11 cellular contexts compared by ENCODE assay signal in the genomic region with DNA sequence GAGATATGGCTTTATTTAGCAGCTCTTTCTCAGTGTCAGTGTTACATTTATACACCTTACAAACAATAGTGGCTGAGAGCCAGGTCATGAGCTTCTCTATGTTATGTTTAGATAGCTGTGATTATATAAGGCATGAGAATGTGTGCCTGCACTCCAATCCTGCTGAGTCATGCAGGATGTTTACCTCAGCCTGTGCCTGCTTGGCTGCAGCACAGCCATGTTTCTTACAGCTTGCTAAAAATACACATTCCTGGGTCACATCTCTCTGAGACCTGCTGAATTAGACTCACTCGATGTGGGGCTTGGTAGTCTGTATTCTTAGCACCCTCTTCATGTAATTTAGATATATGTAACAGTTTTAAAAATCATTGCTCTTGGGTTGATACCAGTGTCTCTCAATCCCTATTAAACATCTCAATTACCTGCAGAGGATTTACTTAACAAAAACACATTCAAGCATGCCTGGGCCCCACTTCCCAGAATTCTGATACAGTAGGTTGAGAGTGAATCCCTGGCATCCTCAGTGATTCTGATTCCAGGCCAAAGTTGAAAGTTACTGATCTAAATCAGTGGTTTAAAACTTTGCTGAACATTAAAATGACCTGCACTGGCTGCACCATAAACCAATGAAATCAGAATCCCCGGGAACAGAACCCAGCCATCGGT.
DNase-seq lines count a peak whose midpoint lies in the region; ATAC-seq, FAIRE-seq and TF ChIP-seq lines count a peak whose summit lies in the region.
"Had no signal": no experiment of that assay in that cellular context is flagged by ENCODE, and none has a peak within 500 bp of the region (broad histone marks: within the 10 kb centered on the region; RNA-seq: fewer than 3 reads in every experiment).

No MANE protein-coding gene starts in this region.

- H3K9me1 ChIP-seq in K562 (ENCODE audit: control insufficient read depth, insufficient read depth, low read length), result no peaks in the 10 kb centered on the region

- no peak for TF ChIP-seq POLR2A in K562 (conservative IDR thresholded peaks at IDR 0.05)

- no peak overlapping the region for H3K9ac ChIP-seq in K562 (ENCODE audit: insufficient read depth in 1 of 2, low read depth in 2 of 2, low read length in 2 of 2)

- 0 out of 2 replicates have a peak, but pooled peaks have one; percentile 40 for TF ChIP-seq EP300 in K562 (IDR thresholded peaks at IDR 0.05; ENCODE audit: low read length)

- CTCF ChIA-PET in K562 (lab: Yijun Ruan, JAX; ENCODE audit: low intra/inter-chr PET ratio), result no interaction called here

- no peaks in the 10 kb centered on the region for H3K36me3 ChIP-seq in K562 (ENCODE audit: control insufficient read depth, insufficient read depth, low read length)
- H3K36me3 ChIP-seq: spleen had no signal

- H3K79me2 ChIP-seq in K562 (ENCODE audit: control insufficient read depth, insufficient read depth, low read length), result no peaks in the 10 kb centered on the region

- in situ Hi-C loops in KBM-7 (cut with MboI; ENCODE audit: low pct_unique_long_range_greater_than_20kb, low sequenced_read_pairs), result loop anchor here (25.0 kb wide), 1 partner anchor 685 kb away; no protein-coding TSS in a partner anchor
- in situ Hi-C loops in K562 (cut with MboI), result no loop called here

- FAIRE-seq in K562 (lab: Jason Lieb, UNC), result peak; percentile 57

- no TSS peak for BruUV-seq in K562 (replicated peaks; lab: Mats Ljungman, UMichigan)

- peak; percentile 80 for ATAC-seq in K562
- ATAC-seq: effector memory CD8-positive, alpha-beta T cell had no signal

- H3K27me3 ChIP-seq in K562 (ENCODE audit: control insufficient read depth in 2 of 2, insufficient read depth in 2 of 2, low read length in 2 of 2), result peaks cover 0 to 16% of the 10 kb centered on the region in 2 experiments; a peak in 2 of 5 replicates
- H3K27me3 ChIP-seq: spleen had no signal

- TF ChIP-seq CTCF in K562 (IDR thresholded peaks at IDR 0.05 in 2 of 3, conservative IDR thresholded peaks at IDR 0.05 in 1 of 3; ENCODE audit: insufficient read depth in 2 of 3, low read depth in 1 of 3, low read length in 3 of 3), result no peak

- H4K20me1 ChIP-seq in K562 (replicated peaks; ENCODE audit: control insufficient read depth, insufficient read depth, low read length), result no peaks in the 10 kb centered on the region

- no peak for TF ChIP-seq RAD21 in K562 (CRISPR knock-in tag; conservative IDR thresholded peaks at IDR 0.05 in 1 of 2, IDR thresholded peaks at IDR 0.05 in 1 of 2)

- intact Hi-C loops in K562 (cut with micrococcal nuclease), result no loop called here

- H3K27ac ChIP-seq in K562 (ENCODE audit: extremely low read depth, low read depth, low read length), result no peak overlapping the region
- H3K27ac ChIP-seq: spleen had no signal

- no peak overlapping the region for H3K4me3 ChIP-seq in K562
- H3K4me3 ChIP-seq: spleen had no signal

- DNase-seq in A172 (ENCODE audit: low spot score) (peak; percentile 94), KBM-7 (peak; percentile 4), K562 (ENCODE audit: extremely low read depth in 1 of 4, low spot score in 3 of 4) (peak in 2 of 4 experiments; percentile 28 to 76), kidney glomerular epithelial cell (lab: John Stamatoyannopoulos, UW) (peak; percentile 82), epidermal melanocyte (ENCODE audit: insufficient read length, low spot score) (no peak), NCI-H526 (lab: John Stamatoyannopoulos, UW) (no peak)
- DNase-seq in activated CD8-positive, alpha-beta memory T cell treated with anti-CD3 and anti-CD28 coated beads, Interleukin-2, amount 50 U/mL, for 4 hours, result no peak
- no peak for DNase-seq in activated naive CD4-positive, alpha-beta T cell treated with Interleukin-2 at 50 U/mL for 16 hours
- DNase-seq: CD4-positive, alpha-beta memory T cell; effector memory CD8-positive, alpha-beta T cell; spleen had no signal

- WGBS in K562 (ENCODE audit: insufficient coverage, low coverage, missing lambda C conversion rate), result 3% methylated on average over 3 of the region's 3 CpGs

- 0 out of 2 replicates have a peak, but pooled peaks cover 6% of the 10 kb centered on the region for H3K9me3 ChIP-seq in K562 (replicated peaks; ENCODE audit: control insufficient read depth, insufficient read depth, low read depth, low read length)

- POLR2A ChIA-PET in K562 (lab: Yijun Ruan, JAX), result interaction anchor here (1.3 kb wide), 1 partner anchor 12 kb away, joined by 3 read pairs; no protein-coding TSS in a partner anchor

- H2AFZ ChIP-seq in K562 (ENCODE audit: low read depth, low read length), result peak overlapping the region; percentile 13; the same call in 1 of the 2 replicates

- peaks cover 0 to 6% of the 10 kb centered on the region in 2 experiments; a peak in 3 of 5 replicates for H3K4me1 ChIP-seq in K562 (replicated peaks in 1 of 2; ENCODE audit: control insufficient read depth in 2 of 2, insufficient read depth in 2 of 2, low read length in 2 of 2)
- H3K4me1 ChIP-seq: spleen had no signal

- no peak overlapping the region for H3K4me2 ChIP-seq in K562 (ENCODE audit: insufficient read depth, low read length)

TF ChIP-seq in K562, 482 proteins besides CTCF, POLR2A, EP300 and RAD21 (continues in another document):
- TF ChIP-seq MNT (conservative IDR thresholded peaks at IDR 0.05) (no peak), COPS2 (conservative IDR thresholded peaks at IDR 0.05) (no peak), ZNF311 (CRISPR knock-in tag; IDR thresholded peaks at IDR 0.05) (peak; percentile 94), JUND (IDR thresholded peaks at IDR 0.05; ENCODE audit: borderline replicate concordance, low read depth, low read length) (peak; percentile 67; the same call in 1 of the 2 replicates), JUND (tag; IDR thresholded peaks at IDR 0.05; ENCODE audit: borderline replicate concordance, low read depth, low read length) (peak; percentile 88; the same call in 2 of the 3 replicates), RBM25 (IDR thresholded peaks at IDR 0.05; ENCODE audit: low read depth, low read length, severe bottlenecking) (no peak), ZZZ3 (IDR thresholded peaks at IDR 0.05) (no peak), HDAC1 (IDR thresholded peaks at IDR 0.05) (no peak), TCF15 (CRISPR knock-in tag; IDR thresholded peaks at IDR 0.05) (no peak), MYBL2 (IDR thresholded peaks at IDR 0.05; ENCODE audit: low read depth) (no peak), MYBL2 (CRISPR knock-in tag; IDR thresholded peaks at IDR 0.05; ENCODE audit: borderline replicate concordance) (no peak), MAZ (CRISPR knock-in tag; conservative IDR thresholded peaks at IDR 0.05 in 1 of 2, IDR thresholded peaks at IDR 0.05 in 1 of 2) (peak in 1 of 2 experiments; percentile 66; a peak in 1 of 4 replicates)
- TF ChIP-seq, protein P1, sequence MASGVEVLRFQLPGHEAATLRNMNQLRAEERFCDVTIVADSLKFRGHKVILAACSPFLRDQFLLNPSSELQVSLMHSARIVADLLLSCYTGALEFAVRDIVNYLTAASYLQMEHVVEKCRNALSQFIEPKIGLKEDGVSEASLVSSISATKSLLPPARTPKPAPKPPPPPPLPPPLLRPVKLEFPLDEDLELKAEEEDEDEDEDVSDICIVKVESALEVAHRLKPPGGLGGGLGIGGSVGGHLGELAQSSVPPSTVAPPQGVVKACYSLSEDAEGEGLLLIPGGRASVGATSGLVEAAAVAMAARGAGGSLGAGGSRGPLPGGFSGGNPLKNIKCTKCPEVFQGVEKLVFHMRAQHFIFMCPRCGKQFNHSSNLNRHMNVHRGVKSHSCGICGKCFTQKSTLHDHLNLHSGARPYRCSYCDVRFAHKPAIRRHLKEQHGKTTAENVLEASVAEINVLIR (CRISPR knock-in tag; IDR thresholded peaks at IDR 0.05), result peak; percentile 67; the same call in 1 of the 2 replicates

Comparison
In these comparisons a context has a peak if more than half of its experiments do, and no peak if none do; other contexts are left out.
1. DNase-seq: peak in A172 (single experiment), KBM-7 (single experiment) and kidney glomerular epithelial cell (single experiment); none in activated CD8-positive, alpha-beta memory T cell treated with anti-CD3 and anti-CD28 coated beads, Interleukin-2, amount 50 U/mL, for 4 hours (single experiment), epidermal melanocyte (single experiment), NCI-H526 (0 of 2) and activated naive CD4-positive, alpha-beta T cell treated with Interleukin-2 at 50 U/mL for 16 hours (single experiment).